8 cellular contexts compared by ENCODE assay signal in genomic region chr17:45320931-45321461, GRCh38. TPM values are rescaled to one million over a fixed set of nuclear protein-coding genes. Genes with fewer than 3 reads are reported as not detected.
A peak's percentile ranks its signal among the peaks of the same experiment; 100 is the strongest.
DNase-seq lines count a peak whose midpoint lies in the region; ATAC-seq and TF ChIP-seq lines count a peak whose summit lies in the region.

No MANE protein-coding gene starts in this region.

- H4K20me1 ChIP-seq in fibroblast of lung (ENCODE audit: control insufficient read depth, extremely low read depth, insufficient read depth, low read length), result no peaks in the 10 kb centered on the region

- TF ChIP-seq CTCF in RWPE2 (IDR thresholded peaks at IDR 0.05; ENCODE audit: poor library complexity, severe bottlenecking), result no peak
- TF ChIP-seq CTCF in fibroblast of lung (conservative IDR thresholded peaks at IDR 0.05 in 1 of 2, IDR thresholded peaks at IDR 0.05 in 1 of 2; ENCODE audit: low read depth in 1 of 2, low read length in 2 of 2), result peak in 1 of 2 donors; percentile 14
- TF ChIP-seq CTCF in GM20000 (IDR thresholded peaks at IDR 0.05; ENCODE audit: extremely low read depth, missing control alignments), result no peak

- H3K9me3 ChIP-seq in RWPE2 (ENCODE audit: severe bottlenecking) (no peaks in the 10 kb centered on the region), fibroblast of lung (ENCODE audit: control insufficient read depth, insufficient read depth, low read depth, low read length) (no peaks in the 10 kb centered on the region)

- H3K4me1 ChIP-seq in RWPE2 (ENCODE audit: insufficient read depth, poor library complexity, severe bottlenecking), result peaks cover 44% of the 10 kb centered on the region
- peaks cover 31% of the 10 kb centered on the region for H3K4me1 ChIP-seq in fibroblast of lung (ENCODE audit: control insufficient read depth, extremely low read depth, insufficient read depth, low read length)

- peaks cover 4% of the 10 kb centered on the region for H3K79me2 ChIP-seq in fibroblast of lung (ENCODE audit: control insufficient read depth, insufficient read depth, low read length)

- DNase-seq in DMS79 treated with DMSO at 0.1 percent for 48 hours (lab: John Stamatoyannopoulos, UW), result peak; percentile 16
- DNase-seq in DMS79 (lab: John Stamatoyannopoulos, UW), result no peak
- no peak for DNase-seq in RWPE2 (ENCODE audit: low spot score)
- peak; percentile 97 to 99 for DNase-seq in fibroblast of lung (ENCODE audit: low read depth in 2 of 2)
- peak; percentile 71 for DNase-seq in smooth muscle cell of the brain vasculature (ENCODE audit: low read depth, low spot score)
- no peak for DNase-seq in GM20000 (ENCODE audit: low spot score)
- DNase-seq in stimulated activated CD4-positive, alpha-beta T cell treated with anti-CD3 and anti-CD28 coated beads, Interleukin-4, amount 100 ng/mL, for 24 hours, result no peak
- no peak for DNase-seq in activated naive CD4-positive, alpha-beta T cell treated with anti-CD3 and anti-CD28 coated beads, Interleukin-2, amount 50 U/mL, for 72 hours (ENCODE audit: low spot score in 2 of 2)

- no peaks in the 10 kb centered on the region for H3K36me3 ChIP-seq in RWPE2 (ENCODE audit: low read depth)
- no peaks in the 10 kb centered on the region for H3K36me3 ChIP-seq in fibroblast of lung (ENCODE audit: control insufficient read depth, insufficient read depth, low read length)

- peak overlapping the region in 1 of 2 donors; percentile 19 for H3K27ac Mint-ChIP-seq in activated naive CD4-positive, alpha-beta T cell treated with anti-CD3 and anti-CD28 coated beads, Interleukin-2, amount 50 U/mL, for 72 hours

- H3K27me3 ChIP-seq in RWPE2 (ENCODE audit: insufficient read depth, poor library complexity, severe bottlenecking) (no peaks in the 10 kb centered on the region), fibroblast of lung (ENCODE audit: control insufficient read depth, insufficient read depth, low read length) (no peaks in the 10 kb centered on the region)

- peak; percentile 49 for ATAC-seq in RWPE2 (ENCODE audit: low read depth)
- no peak for ATAC-seq in activated naive CD4-positive, alpha-beta T cell treated with anti-CD3 and anti-CD28 coated beads, Interleukin-2, amount 50 U/mL, for 72 hours

- no peaks in the 10 kb centered on the region for H3K9me3 Mint-ChIP-seq in activated naive CD4-positive, alpha-beta T cell treated with anti-CD3 and anti-CD28 coated beads, Interleukin-2, amount 50 U/mL, for 72 hours

- peak overlapping the region; percentile 81 for H3K4me2 ChIP-seq in fibroblast of lung (ENCODE audit: extremely low read depth, insufficient read depth, low read length)

- peaks cover 4% of the 10 kb centered on the region in 2 donors for H3K36me3 Mint-ChIP-seq in activated naive CD4-positive, alpha-beta T cell treated with anti-CD3 and anti-CD28 coated beads, Interleukin-2, amount 50 U/mL, for 72 hours

- H3K9ac ChIP-seq in fibroblast of lung (ENCODE audit: insufficient read depth, low read length), result no peak overlapping the region

- H3K27ac ChIP-seq in RWPE2 (ENCODE audit: poor library complexity, severe bottlenecking) (peak overlapping the region; percentile 98), fibroblast of lung (ENCODE audit: insufficient read depth, low read length) (peak overlapping the region; percentile 64)

- no peak overlapping the region for H2AFZ ChIP-seq in fibroblast of lung (ENCODE audit: low read length)

- H3K4me3 ChIP-seq in RWPE2 (ENCODE audit: severe bottlenecking), result no peak overlapping the region
- no peak overlapping the region for H3K4me3 ChIP-seq in fibroblast of lung (replicated peaks in 1 of 4; ENCODE audit: control extremely low read depth in 1 of 4, insufficient read depth in 1 of 4, low read depth in 3 of 4, low read length in 4 of 4)

RNA-seq across cellular contexts. Expression of gene MAP3K14, which starts 4.2 kb away (rescaled TPM):
- 3.6 TPM in 2 replicates for total RNA-seq in fibroblast of lung
- 3.9 and 5.2 TPM in 2 replicates for polyA plus RNA-seq in fibroblast of lung
- 3.8 and 5.8 TPM in 2 replicates for polyA plus RNA-seq in fibroblast of lung (2012)
- 3.6 and 6.0 TPM in 2 replicates for polyA minus RNA-seq in fibroblast of lung (ENCODE audit: low replicate concordance)
- 10 to 100 TPM; 38.4 to 54.4 TPM for total RNA-seq in activated naive CD4-positive, alpha-beta T cell treated with anti-CD3 and anti-CD28 coated beads, Interleukin-2, amount 50 U/mL, for 72 hours

RNA-seq across cellular contexts. Expression of gene SPATA32, which starts 59.1 kb away (rescaled TPM):
- total RNA-seq in fibroblast of lung, result not detected in 2 replicates
- not detected in 2 replicates for polyA plus RNA-seq in fibroblast of lung
- not detected in 2 replicates for polyA plus RNA-seq in fibroblast of lung (2012)
- not detected in 2 replicates for polyA minus RNA-seq in fibroblast of lung (ENCODE audit: low replicate concordance)
- total RNA-seq in activated naive CD4-positive, alpha-beta T cell treated with anti-CD3 and anti-CD28 coated beads, Interleukin-2, amount 50 U/mL, for 72 hours, result under 1 TPM; 0.37 to 0.50 TPM

Comparison
In these comparisons a context has a peak if more than half of its experiments do, and no peak if none do; other contexts are left out.
1. DNase-seq: peak in DMS79 treated with DMSO at 0.1 percent for 48 hours (single experiment), fibroblast of lung (2 of 2) and smooth muscle cell of the brain vasculature (single experiment); none in DMS79 (single experiment), RWPE2 (single experiment), GM20000 (single experiment), stimulated activated CD4-positive, alpha-beta T cell treated with anti-CD3 and anti-CD28 coated beads, Interleukin-4, amount 100 ng/mL, for 24 hours (single experiment) and activated naive CD4-positive, alpha-beta T cell treated with anti-CD3 and anti-CD28 coated beads, Interleukin-2, amount 50 U/mL, for 72 hours (0 of 2).